8 cellular contexts compared by ENCODE assay signal in genomic region chr14:40417777-40418401, GRCh38.
DNase-seq lines count a peak whose midpoint lies in the region; ATAC-seq, FAIRE-seq and TF ChIP-seq lines count a peak whose summit lies in the region.

No MANE protein-coding gene starts in this region.

- H3K27ac ChIP-seq in HepG2 (ENCODE audit: extremely low read length, insufficient read depth, low read length) = no peak overlapping the region

- no peak for TF ChIP-seq RAD21 in HepG2 (CRISPR knock-in tag; IDR thresholded peaks at IDR 0.05)

- H3K79me2 ChIP-seq in HepG2 (ENCODE audit: insufficient read depth, low read length) = no peaks in the 10 kb centered on the region

- DNase-seq in Daoy (ENCODE audit: low read depth) = peak; percentile 30
- peak; percentile 50 for DNase-seq in NCI-H1092 (lab: John Stamatoyannopoulos, UW)
- DNase-seq in SW480 (ENCODE audit: low spot score) = peak; percentile 51
- DNase-seq in HepG2 (ENCODE audit: low spot score) = peak; percentile 62

- ATAC-seq in GM21381 (IDR thresholded peaks at IDR 0.05; ENCODE audit: unreplicated experiment) = peak; percentile 62
- ATAC-seq in HepG2 = peak; percentile 98
- ATAC-seq in HG02970 (IDR thresholded peaks at IDR 0.05; ENCODE audit: low FRiP score, unreplicated experiment) = no peak
- ATAC-seq in HG03108 (IDR thresholded peaks at IDR 0.05; ENCODE audit: unreplicated experiment) = no peak
- ATAC-seq in GM18858 (IDR thresholded peaks at IDR 0.05; ENCODE audit: unreplicated experiment) = no peak

- H3K36me3 ChIP-seq in HepG2 (replicated peaks in 1 of 2; ENCODE audit: control insufficient read depth in 1 of 2, insufficient read depth in 2 of 2, low read length in 2 of 2) = no peaks in the 10 kb centered on the region

- BruUV-seq in HepG2 (replicated peaks; lab: Mats Ljungman, UMichigan) = no TSS peak

- CTCF ChIA-PET in HepG2 (lab: Yijun Ruan, JAX; ENCODE audit: low intra/inter-chr PET ratio, low total read pairs) = no interaction called here

- in situ Hi-C loops in HepG2 (cut with HindIII; ENCODE audit: extremely low pct_ligation_motif_present, low pct_unique_long_range_greater_than_20kb) = no loop called here

- FAIRE-seq in HepG2 (lab: Jason Lieb, UNC) = no peak

- no peaks in the 10 kb centered on the region for H4K20me1 ChIP-seq in HepG2 (ENCODE audit: insufficient read depth, low read length)

- POLR2A ChIA-PET in HepG2 (lab: Yijun Ruan, JAX) = no interaction called here

- no peaks in the 10 kb centered on the region for H3K27me3 ChIP-seq in HepG2 (ENCODE audit: control insufficient read depth in 1 of 2, insufficient read depth in 2 of 2, low read length in 2 of 2)

- 6% methylated on average over 6 of the region's 6 CpGs for WGBS in HepG2 (ENCODE audit: low lambda C conversion rate)

- intact Hi-C loops in HepG2 (cut with micrococcal nuclease; ENCODE audit: unreplicated experiment) = loop anchor here (1.0 to 10.0 kb wide), 2 partner anchors 923 to 1182 kb away; no protein-coding TSS in a partner anchor

- no peak for TF ChIP-seq POLR2A in HepG2 (IDR thresholded peaks at IDR 0.05; ENCODE audit: insufficient read depth in 1 of 2, low read depth in 2 of 2, low read length in 2 of 2)

- H3K4me2 ChIP-seq in HepG2 (ENCODE audit: low read depth, low read length) = 0 out of 2 replicates have a peak overlapping the region, but pooled peaks have one; percentile 0

- TF ChIP-seq EP300 in HepG2 (IDR thresholded peaks at IDR 0.05; ENCODE audit: low read depth in 2 of 2, low read length in 2 of 2) (no peak), HepG2 (CRISPR knock-in tag; IDR thresholded peaks at IDR 0.05; ENCODE audit: borderline replicate concordance) (no peak)

- H3K4me3 ChIP-seq in HepG2 (replicated peaks in 1 of 3; ENCODE audit: insufficient read depth in 1 of 3, low read depth in 2 of 3, low read length in 3 of 3) = no peak overlapping the region

- peak; percentile 86 for TF ChIP-seq CTCF in HepG2 (CRISPR knock-in tag; IDR thresholded peaks at IDR 0.05)

- H3K9ac ChIP-seq in HepG2 (ENCODE audit: insufficient read depth, low read depth, low read length) = no peak overlapping the region

- peaks cover 68% of the 10 kb centered on the region for H3K9me3 ChIP-seq in HepG2 (ENCODE audit: low read length)

- no peak overlapping the region for H2AFZ ChIP-seq in HepG2 (ENCODE audit: low read length)

- H3K4me1 ChIP-seq in HepG2 (ENCODE audit: insufficient read depth, low read length) = no peaks in the 10 kb centered on the region

TF ChIP-seq in HepG2, 621 proteins besides CTCF, POLR2A, EP300 and RAD21:
- TF ChIP-seq SMAD1 (CRISPR knock-in tag; IDR thresholded peaks at IDR 0.05; ENCODE audit: borderline replicate concordance, low read depth) (no peak), SMC3 (IDR thresholded peaks at IDR 0.05; ENCODE audit: low read length) (peak; percentile 65), STAG1 (CRISPR knock-in tag; IDR thresholded peaks at IDR 0.05) (peak; percentile 79), MED8 (CRISPR knock-in tag; IDR thresholded peaks at IDR 0.05; ENCODE audit: insufficient replicate concordance) (no peak), ZNF782 (CRISPR knock-in tag; IDR thresholded peaks at IDR 0.05; ENCODE audit: borderline replicate concordance) (no peak), ZNF230 (CRISPR knock-in tag; IDR thresholded peaks at IDR 0.05) (peak; percentile 97; the same call in 1 of the 2 replicates)

Comparison
In these comparisons a context has a peak if more than half of its experiments do, and no peak if none do; other contexts are left out.
1. ATAC-seq: peak in GM21381 (single experiment) and HepG2 (single experiment); none in HG02970 (single experiment), HG03108 (single experiment) and GM18858 (single experiment).
2. Peak in every context shown above with its lines, with median percentiles within 50 percentile points of each other: DNase-seq.